11 cellular contexts compared by ENCODE assay signal in genomic region chr2:231554327-231554726, GRCh38. TPM values are rescaled to one million over a fixed set of nuclear protein-coding genes. Genes with fewer than 3 reads are reported as not detected.
DNase-seq lines count a peak whose midpoint lies in the region; ATAC-seq and TF ChIP-seq lines count a peak whose summit lies in the region.
"Had no signal": no experiment of that assay in that cellular context is flagged by ENCODE, and none has a peak within 500 bp of the region (broad histone marks: within the 10 kb centered on the region; RNA-seq: fewer than 3 reads in every experiment).

No MANE protein-coding gene starts in this region.

- no peak for TF ChIP-seq EP300 in sigmoid colon (IDR thresholded peaks at IDR 0.05)

- TF ChIP-seq POLR2A in sigmoid colon (IDR thresholded peaks at IDR 0.05) (no peak), thyroid gland (IDR thresholded peaks at IDR 0.05) (no peak)

- H3K9me3 ChIP-seq in right atrium auricular region (peaks cover 0 to 15% of the 10 kb centered on the region in 2 donors), sigmoid colon (peaks cover 0 to 6% (median 2%) of the 10 kb centered on the region in 4 donors), thyroid gland (no peaks in the 10 kb centered on the region), HAP-1 (peaks cover 12% of the 10 kb centered on the region)

- H3K36me3 ChIP-seq in right atrium auricular region (no peaks in the 10 kb centered on the region), sigmoid colon (no peaks in the 10 kb centered on the region), thyroid gland (no peaks in the 10 kb centered on the region), HAP-1 (replicated peaks) (no peaks in the 10 kb centered on the region)

- H3K27me3 ChIP-seq in right atrium auricular region (no peaks in the 10 kb centered on the region), sigmoid colon (no peaks in the 10 kb centered on the region), thyroid gland (no peaks in the 10 kb centered on the region), HAP-1 (ENCODE audit: low read depth) (no peaks in the 10 kb centered on the region)
- H3K27me3 ChIP-seq: dorsolateral prefrontal cortex had no signal

- H3K4me1 Mint-ChIP-seq in T-cell: peaks cover 14 to 35% (median 17%) of the 10 kb centered on the region in 3 donors

- DNase-seq in GDM1 (lab: John Stamatoyannopoulos, UW): peak; percentile 54
- no peak for DNase-seq in T-cell
- no peak for DNase-seq in right atrium auricular region (ENCODE audit: low spot score)
- no peak for DNase-seq in sigmoid colon
- DNase-seq in thyroid gland: no peak
- DNase-seq in HAP-1 (ENCODE audit: low spot score in 2 of 2): no peak
- DNase-seq: dorsolateral prefrontal cortex; stimulated activated CD4-positive, alpha-beta T cell treated with anti-CD3 and anti-CD28 coated beads, Interleukin-2, amount 100 ng/mL, for 24 hours had no signal

- H3K4me1 ChIP-seq in right atrium auricular region (peaks cover 0 to 10% of the 10 kb centered on the region in 2 donors), sigmoid colon (peaks cover 0 to 20% (median 12%) of the 10 kb centered on the region in 4 donors), thyroid gland (peaks cover 0 to 4% of the 10 kb centered on the region in 2 donors), HAP-1 (no peaks in the 10 kb centered on the region; the same call in 1 of the 2 replicates)

- H3K27me3 Mint-ChIP-seq in T-cell: no peaks in the 10 kb centered on the region

- POLR2A ChIA-PET in T-cell (lab: Charles Lee): interaction anchor here in 1 of 2 donors (0.8 kb wide), 1 partner anchor 10 kb away, joined by 3 read pairs; no protein-coding TSS in a partner anchor

- H3K9me3 Mint-ChIP-seq in T-cell: peaks cover 0 to 13% (median 11%) of the 10 kb centered on the region in 3 donors

- no peak for TF ChIP-seq CTCF in right atrium auricular region (IDR thresholded peaks at IDR 0.05)
- no peak for TF ChIP-seq CTCF in sigmoid colon (IDR thresholded peaks at IDR 0.05)
- TF ChIP-seq CTCF in thyroid gland (IDR thresholded peaks at IDR 0.05): no peak

- peak overlapping the region in 1 of 2 donors; percentile 32 for H3K4me3 ChIP-seq in right atrium auricular region
- peak overlapping the region in 3 of 4 donors; percentile 21 to 30 (median 28) for H3K4me3 ChIP-seq in sigmoid colon
- no peak overlapping the region for H3K4me3 ChIP-seq in thyroid gland (replicated peaks in 1 of 3)
- no peak overlapping the region for H3K4me3 ChIP-seq in HAP-1

- ATAC-seq in T-cell (replicated peaks in 1 of 4) (peak in 1 of 4 experiments; percentile 45), GM21367 (IDR thresholded peaks at IDR 0.05; ENCODE audit: unreplicated experiment) (no peak), HG03469 (IDR thresholded peaks at IDR 0.05; ENCODE audit: unreplicated experiment) (no peak)

- H3K36me3 Mint-ChIP-seq in T-cell: peaks cover 11% of the 10 kb centered on the region

- in situ Hi-C loops in HAP-1 (cut with MboI; ENCODE audit: low sequenced_read_pairs): no loop called here

- 42 to 69% methylated on average over 8 of the region's 8 CpGs for WGBS in sigmoid colon, 2 donors
- WGBS in thyroid gland, 2 donors: 63 to 75% methylated on average over 8 of the region's 8 CpGs

- H3K4me3 Mint-ChIP-seq in T-cell: peak overlapping the region; percentile 43 to 59 (median 57)

- peak overlapping the region; percentile 51 to 63 for H3K27ac ChIP-seq in right atrium auricular region
- H3K27ac ChIP-seq in sigmoid colon: peak overlapping the region; percentile 67 to 75 (median 74)
- H3K27ac ChIP-seq in thyroid gland: peak overlapping the region in 1 of 3 donors; percentile 47

- peak overlapping the region; percentile 75 to 80 for H3K27ac Mint-ChIP-seq in T-cell

- intact Hi-C loops in sigmoid colon (cut with DNase I): no loop called here
- intact Hi-C loops in thyroid gland (cut with DNase I): no loop called here

- CTCF ChIA-PET in T-cell (lab: Charles Lee): interaction anchor here in 1 of 2 donors (0.9 to 2.7 kb wide), 2 partner anchors 22 to 72 kb away, joined by 4 to 12 read pairs; no protein-coding TSS in a partner anchor

RNA-seq across cellular contexts. Expression of gene NMUR1, which starts 24.1 kb away (rescaled TPM):
- 1 to 10 TPM in 2 of 5 donors, under 1 TPM in 3; 0.62 to 3.0 (median 0.70) TPM for total RNA-seq in T-cell
- under 1 TPM; 0.67 to 0.93 TPM for total RNA-seq in right atrium auricular region
- under 1 TPM in 3 of 4 donors, not detected in 1; 0.14 to 0.36 (median 0.16) TPM for total RNA-seq in sigmoid colon
- polyA plus RNA-seq in sigmoid colon: under 1 TPM in 2 of 3 donors, not detected in 1; 0.23 to 0.28 TPM
- total RNA-seq in thyroid gland: under 1 TPM in 3 of 4 donors, not detected in 1; 0.11 to 0.73 (median 0.67) TPM
- polyA plus RNA-seq: keratinocyte had no signal

RNA-seq across cellular contexts. Expression of gene TEX44, which starts 38.3 kb away (rescaled TPM):
- total RNA-seq in T-cell (not detected), right atrium auricular region (not detected), sigmoid colon (not detected), thyroid gland (under 1 TPM in 1 of 4 donors, not detected in 3; 0.54 TPM)
- polyA plus RNA-seq in sigmoid colon: not detected
- total RNA-seq: dorsolateral prefrontal cortex had no signal
- polyA plus RNA-seq: keratinocyte had no signal

Comparison
In these comparisons a context has a peak if more than half of its experiments do, and no peak if none do; other contexts are left out.
1. H3K4me3 ChIP-seq: peak in sigmoid colon (3 of 4); none in thyroid gland (0 of 3) and HAP-1 (single experiment).